In genomic region chr22:20187777-20188566, GRCh38 we compare ENCODE assay signal across 1 cellular context.
TF ChIP-seq lines count a peak whose summit lies in the region.

No MANE protein-coding gene starts in this region.

TF ChIP-seq in K562, 482 proteins besides CTCF, POLR2A, EP300 and RAD21 (continued from another document and continues in another):
- TF ChIP-seq ZFP91 (CRISPR knock-in tag; IDR thresholded peaks at IDR 0.05) (no peak), STAT5B (CRISPR knock-in tag; IDR thresholded peaks at IDR 0.05) (no peak), HOMEZ (CRISPR knock-in tag; IDR thresholded peaks at IDR 0.05) (no peak), BRCA1 (IDR thresholded peaks at IDR 0.05) (no peak), BRCA1 (CRISPR knock-in tag; IDR thresholded peaks at IDR 0.05) (0 out of 2 replicates have a peak, but pooled peaks have one; percentile 11), GTF2F1 (IDR thresholded peaks at IDR 0.05; ENCODE audit: low read depth, low read length) (no peak), ZNF124 (CRISPR knock-in tag; IDR thresholded peaks at IDR 0.05) (peak; percentile 83; the same call in 1 of the 2 replicates), CBFB (CRISPR knock-in tag; IDR thresholded peaks at IDR 0.05) (0 out of 2 replicates have a peak, but pooled peaks have one; percentile 16), SMAD4 (CRISPR knock-in tag; conservative IDR thresholded peaks at IDR 0.05) (no peak), DACH1 (IDR thresholded peaks at IDR 0.05; ENCODE audit: partially characterized antibody) (no peak), TOE1 (IDR thresholded peaks at IDR 0.05; ENCODE audit: borderline replicate concordance) (no peak), TOE1 (CRISPR knock-in tag; IDR thresholded peaks at IDR 0.05; ENCODE audit: borderline replicate concordance, low read depth) (no peak), ZNF277 (CRISPR knock-in tag; IDR thresholded peaks at IDR 0.05; ENCODE audit: borderline replicate concordance) (peak; percentile 28; the same call in 1 of the 2 replicates), MBD2 (IDR thresholded peaks at IDR 0.05; ENCODE audit: borderline replicate concordance, low read depth) (no peak), CEBPG (CRISPR knock-in tag; IDR thresholded peaks at IDR 0.05) (0 out of 2 replicates have a peak, but pooled peaks have one; percentile 8), CEBPG (tag; conservative IDR thresholded peaks at IDR 0.05 in 1 of 2, IDR thresholded peaks at IDR 0.05 in 1 of 2) (no peak), ZNF740 (CRISPR knock-in tag; IDR thresholded peaks at IDR 0.05) (no peak), ZNF740 (tag; IDR thresholded peaks at IDR 0.05) (no peak), FOXM1 (IDR thresholded peaks at IDR 0.05; ENCODE audit: low read depth) (no peak), FOXM1 (CRISPR knock-in tag; IDR thresholded peaks at IDR 0.05; ENCODE audit: low read depth) (peak; percentile 65; the same call in 1 of the 2 replicates), WHSC1 (IDR thresholded peaks at IDR 0.05; ENCODE audit: low read length) (no peak), ZNF644 (tag; IDR thresholded peaks at IDR 0.05; ENCODE audit: low read depth) (no peak), SNAPC5 (CRISPR knock-in tag; IDR thresholded peaks at IDR 0.05) (no peak), ARID4B (CRISPR knock-in tag; IDR thresholded peaks at IDR 0.05) (peak; percentile 69), HNRNPL (IDR thresholded peaks at IDR 0.05; ENCODE audit: low read depth, low read length) (no peak), HNRNPLL (IDR thresholded peaks at IDR 0.05; ENCODE audit: low read depth, low read length, poor library complexity, severe bottlenecking) (peak; percentile 2), CBFA2T3 (IDR thresholded peaks at IDR 0.05) (no peak), ZNF274 (IDR thresholded peaks at IDR 0.05; ENCODE audit: borderline replicate concordance, low read depth, low read length) (no peak), ZBTB40 (IDR thresholded peaks at IDR 0.05) (no peak), ZBTB40 (CRISPR knock-in tag; IDR thresholded peaks at IDR 0.05) (0 out of 2 replicates have a peak, but pooled peaks have one; percentile 55), MYBL2 (IDR thresholded peaks at IDR 0.05; ENCODE audit: low read depth) (no peak), MYBL2 (CRISPR knock-in tag; IDR thresholded peaks at IDR 0.05; ENCODE audit: borderline replicate concordance) (peak; percentile 75), HCFC1 (IDR thresholded peaks at IDR 0.05; ENCODE audit: low read depth, low read length) (no peak), RBBP5 (IDR thresholded peaks at IDR 0.05; ENCODE audit: borderline replicate concordance, insufficient read depth, low read length, poor library complexity, severe bottlenecking) (peak; percentile 5), TCF3 (CRISPR knock-in tag; IDR thresholded peaks at IDR 0.05) (no peak), COPS2 (conservative IDR thresholded peaks at IDR 0.05) (no peak), USF1 (CRISPR knock-in tag; IDR thresholded peaks at IDR 0.05) (peak; percentile 21; the same call in 1 of the 2 replicates), HDAC6 (IDR thresholded peaks at IDR 0.05; ENCODE audit: low read depth, low read length) (peak; percentile 11; the same call in 1 of the 2 replicates), TCF15 (CRISPR knock-in tag; IDR thresholded peaks at IDR 0.05) (no peak), FOXP1 (CRISPR knock-in tag; IDR thresholded peaks at IDR 0.05) (peak; percentile 55; the same call in 1 of the 2 replicates), CREM (IDR thresholded peaks at IDR 0.05; ENCODE audit: low read depth) (no peak), EHMT2 (IDR thresholded peaks at IDR 0.05) (no peak), SNIP1 (IDR thresholded peaks at IDR 0.05; ENCODE audit: low read depth) (no peak), STAG1 (CRISPR knock-in tag; IDR thresholded peaks at IDR 0.05; ENCODE audit: borderline replicate concordance) (0 out of 2 replicates have a peak, but pooled peaks have one; percentile 20), CEBPB (tag; IDR thresholded peaks at IDR 0.05) (no peak), SETDB1 (IDR thresholded peaks at IDR 0.05; ENCODE audit: low read length) (no peak), ZNF263 (CRISPR knock-in tag; IDR thresholded peaks at IDR 0.05; ENCODE audit: borderline replicate concordance) (peak; percentile 22; the same call in 1 of the 2 replicates)
